In the genomic region with DNA sequence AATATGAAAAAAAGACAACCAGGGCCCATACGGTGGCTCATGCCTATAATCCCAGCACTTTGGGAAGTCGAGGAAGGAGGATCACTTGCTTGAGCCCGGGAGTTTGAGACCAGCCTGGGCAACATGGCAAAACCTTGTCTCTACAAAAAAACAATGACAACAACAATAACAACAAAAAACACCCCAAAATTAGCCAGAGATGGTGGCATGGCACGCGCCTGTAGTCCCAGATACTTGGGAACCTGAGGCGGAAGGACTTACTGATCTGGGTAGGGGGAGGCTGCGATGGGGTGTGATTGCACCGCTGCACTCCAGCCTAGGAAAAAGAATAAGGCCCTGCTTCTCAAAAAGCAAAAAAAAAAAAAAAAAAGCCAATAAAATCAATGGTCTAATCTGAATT, we compare ENCODE assay signal across 1 cellular context. TPM values are rescaled to one million over a fixed set of nuclear protein-coding genes. Genes with fewer than 3 reads are reported as not detected.
"Had no signal": no experiment of that assay in that cellular context is flagged by ENCODE, and none has a peak within 500 bp of the region (broad histone marks: within the 10 kb centered on the region; RNA-seq: fewer than 3 reads in every experiment).

No MANE protein-coding gene starts in this region.

RNA-seq across cellular contexts. Expression of a gene that starts 3.3 kb away (rescaled TPM):
- total RNA-seq: ascending aorta had no signal
